In genomic region chr12:51822261-51822616, GRCh38 we compare ENCODE assay signal across 12 cellular contexts. TPM values are rescaled to one million over a fixed set of nuclear protein-coding genes. Genes with fewer than 3 reads are reported as not detected.
DNase-seq lines count a peak whose midpoint lies in the region; ATAC-seq and TF ChIP-seq lines count a peak whose summit lies in the region.
"Had no signal": no experiment of that assay in that cellular context is flagged by ENCODE, and none has a peak within 500 bp of the region (broad histone marks: within the 10 kb centered on the region; RNA-seq: fewer than 3 reads in every experiment).

No MANE protein-coding gene starts in this region.

- TF ChIP-seq CTCF in activated CD8-positive, alpha-beta T cell treated with anti-CD3 and anti-CD28 coated beads for 36 hours (IDR thresholded peaks at IDR 0.05): no peak
- no peak for TF ChIP-seq CTCF in suprapubic skin (IDR thresholded peaks at IDR 0.05)

- H3K4me3 Mint-ChIP-seq in activated naive CD4-positive, alpha-beta T cell treated with anti-CD3 and anti-CD28 coated beads, Interleukin-2, amount 50 U/mL, for 24 hours: peak overlapping the region; percentile 61
- peak overlapping the region; percentile 66 for H3K4me3 Mint-ChIP-seq in activated CD8-positive, alpha-beta T cell treated with anti-CD3 and anti-CD28 coated beads for 36 hours

- H3K27ac ChIP-seq in suprapubic skin: no peak overlapping the region
- H3K27ac ChIP-seq in effector memory CD4-positive, alpha-beta T cell (ENCODE audit: insufficient read depth, low read length, poor library complexity, severe bottlenecking): no peak overlapping the region

- H3K36me3 ChIP-seq in iPS-15b (ENCODE audit: control insufficient read depth, insufficient read depth, low read length): peaks cover 3% of the 10 kb centered on the region
- no peaks in the 10 kb centered on the region for H3K36me3 ChIP-seq in suprapubic skin
- H3K36me3 ChIP-seq in effector memory CD4-positive, alpha-beta T cell (ENCODE audit: control insufficient read depth, insufficient read depth, low read length): no peaks in the 10 kb centered on the region
- H3K36me3 ChIP-seq: heart right ventricle had no signal

- H3K4me3 ChIP-seq in iPS-15b (ENCODE audit: low read depth, low read length): peak overlapping the region; percentile 70
- H3K4me3 ChIP-seq in suprapubic skin: peak overlapping the region; percentile 54
- H3K4me3 ChIP-seq in effector memory CD4-positive, alpha-beta T cell (ENCODE audit: insufficient read depth, low read depth, low read length, poor library complexity, severe bottlenecking): no peak overlapping the region

- no peaks in the 10 kb centered on the region for H3K9me3 ChIP-seq in iPS-15b (ENCODE audit: control insufficient read depth, insufficient read depth, low read length)
- no peaks in the 10 kb centered on the region for H3K9me3 ChIP-seq in suprapubic skin
- H3K9me3 ChIP-seq in effector memory CD4-positive, alpha-beta T cell (ENCODE audit: control insufficient read depth, low read length): no peaks in the 10 kb centered on the region
- H3K9me3 ChIP-seq: heart right ventricle had no signal

- no peak overlapping the region for H3K9ac ChIP-seq in iPS-15b (ENCODE audit: low read depth, low read length)

- no peak for ATAC-seq in activated CD8-positive, alpha-beta T cell treated with anti-CD3 and anti-CD28 coated beads for 36 hours
- ATAC-seq: right cardiac atrium had no signal

- H3K9me3 Mint-ChIP-seq in activated naive CD4-positive, alpha-beta T cell treated with anti-CD3 and anti-CD28 coated beads, Interleukin-2, amount 50 U/mL, for 24 hours: no peaks in the 10 kb centered on the region
- H3K9me3 Mint-ChIP-seq in activated CD8-positive, alpha-beta T cell treated with anti-CD3 and anti-CD28 coated beads for 36 hours: no peaks in the 10 kb centered on the region

- no peak for TF ChIP-seq POLR2A in suprapubic skin (IDR thresholded peaks at IDR 0.05)

- peaks cover 19% of the 10 kb centered on the region for H3K4me1 Mint-ChIP-seq in activated naive CD4-positive, alpha-beta T cell treated with anti-CD3 and anti-CD28 coated beads, Interleukin-2, amount 50 U/mL, for 24 hours
- peaks cover 21% of the 10 kb centered on the region for H3K4me1 Mint-ChIP-seq in activated CD8-positive, alpha-beta T cell treated with anti-CD3 and anti-CD28 coated beads for 36 hours (ENCODE audit: low read depth)

- intact Hi-C loops in activated CD8-positive, alpha-beta T cell treated with anti-CD3 and anti-CD28 coated beads for 36 hours (cut with micrococcal nuclease): loop anchor here (5.0 kb wide), 1 partner anchor 400 kb away; the partner anchor contains the start of gene SLC4A8

- no peaks in the 10 kb centered on the region for H3K4me1 ChIP-seq in iPS-15b (ENCODE audit: control insufficient read depth, insufficient read depth, low read length)
- H3K4me1 ChIP-seq in suprapubic skin: peaks cover 27% of the 10 kb centered on the region
- peaks cover 5% of the 10 kb centered on the region for H3K4me1 ChIP-seq in effector memory CD4-positive, alpha-beta T cell (ENCODE audit: control insufficient read depth, insufficient read depth, low read length, poor library complexity, severe bottlenecking)

- no peaks in the 10 kb centered on the region for H3K27me3 Mint-ChIP-seq in activated naive CD4-positive, alpha-beta T cell treated with anti-CD3 and anti-CD28 coated beads, Interleukin-2, amount 50 U/mL, for 24 hours
- no peaks in the 10 kb centered on the region for H3K27me3 Mint-ChIP-seq in activated CD8-positive, alpha-beta T cell treated with anti-CD3 and anti-CD28 coated beads for 36 hours

- WGBS in suprapubic skin: 92% methylated on average over 7 of the region's 16 CpGs

- TF ChIP-seq EP300 in suprapubic skin (IDR thresholded peaks at IDR 0.05): no peak

- POLR2A ChIA-PET in activated CD8-positive, alpha-beta T cell treated with anti-CD3 and anti-CD28 coated beads for 36 hours (lab: Charles Lee): no interaction called here

- no peak for DNase-seq in activated naive CD4-positive, alpha-beta T cell (lab: John Stamatoyannopoulos, UW)
- DNase-seq in activated CD8-positive, alpha-beta T cell treated with anti-CD3 and anti-CD28 coated beads for 36 hours: no peak
- DNase-seq in suprapubic skin (ENCODE audit: low spot score in 2 of 2) (no peak), middle frontal gyrus (ENCODE audit: extremely low spot score, low spot score) (no peak), NOMO-1 (lab: John Stamatoyannopoulos, UW; ENCODE audit: unreplicated experiment in 2 of 2) (no peak)
- no peak for DNase-seq in effector memory CD4-positive, alpha-beta T cell
- DNase-seq: heart right ventricle, NCI-H1105 treated with DMSO at 0.1 percent for 48 hours, SIG-M5 had no signal

- H3K27me3 ChIP-seq in iPS-15b (ENCODE audit: control insufficient read depth, insufficient read depth, low read length): peaks cover 35% of the 10 kb centered on the region
- peaks cover 28% of the 10 kb centered on the region for H3K27me3 ChIP-seq in suprapubic skin
- H3K27me3 ChIP-seq in effector memory CD4-positive, alpha-beta T cell (replicated peaks; ENCODE audit: control insufficient read depth, insufficient read depth, low read length, poor library complexity, severe bottlenecking): no peaks in the 10 kb centered on the region

- H3K27ac Mint-ChIP-seq in activated naive CD4-positive, alpha-beta T cell treated with anti-CD3 and anti-CD28 coated beads, Interleukin-2, amount 50 U/mL, for 24 hours: no peak overlapping the region
- peak overlapping the region; percentile 30 for H3K27ac Mint-ChIP-seq in activated CD8-positive, alpha-beta T cell treated with anti-CD3 and anti-CD28 coated beads for 36 hours

- CTCF ChIA-PET in activated CD8-positive, alpha-beta T cell treated with anti-CD3 and anti-CD28 coated beads for 36 hours (lab: Charles Lee): no interaction called here

- no peaks in the 10 kb centered on the region for H3K36me3 Mint-ChIP-seq in activated naive CD4-positive, alpha-beta T cell treated with anti-CD3 and anti-CD28 coated beads, Interleukin-2, amount 50 U/mL, for 24 hours
- no peaks in the 10 kb centered on the region for H3K36me3 Mint-ChIP-seq in activated CD8-positive, alpha-beta T cell treated with anti-CD3 and anti-CD28 coated beads for 36 hours (ENCODE audit: low read depth)

RNA-seq across cellular contexts. Expression of gene FIGNL2, which starts 26.3 kb away (rescaled TPM):
- total RNA-seq in activated CD8-positive, alpha-beta T cell treated with anti-CD3 and anti-CD28 coated beads for 36 hours: under 1 TPM; 0.40 to 0.43 TPM
- under 1 TPM; 0.16 to 0.40 (median 0.32) TPM for total RNA-seq in suprapubic skin
